Comparison of ENCODE assay signal across 8 cellular contexts in genomic region chr3:63968612-63969350, GRCh38. TPM values are rescaled to one million over a fixed set of nuclear protein-coding genes. Genes with fewer than 3 reads are reported as not detected.
A peak's percentile ranks its signal among the peaks of the same experiment; 100 is the strongest.
DNase-seq lines count a peak whose midpoint lies in the region; ATAC-seq and TF ChIP-seq lines count a peak whose summit lies in the region.

No MANE protein-coding gene starts in this region.

- H3K36me3 Mint-ChIP-seq in activated T-helper 1 cell treated with anti-CD3 and anti-CD28 coated beads, Interleukin-12 subunit alpha, Interleukin-12 subunit beta, Interleukin-2, Interleukin-4 antibody, amounts not matched to agents 30 ng/mL and 10 ng/mL and 1 ng/mL, durations not matched to agents 14 hours and 24 hours and 36 hours (ENCODE audit: low read depth), result peaks cover 12% of the 10 kb centered on the region
- H3K36me3 Mint-ChIP-seq in mesothelial cell of epicardium, result peaks cover 5% of the 10 kb centered on the region

- ATAC-seq in GM18907 (IDR thresholded peaks at IDR 0.05; ENCODE audit: unreplicated experiment) (peak; percentile 20), HG02884 (IDR thresholded peaks at IDR 0.05; ENCODE audit: unreplicated experiment) (peak; percentile 15), HG03469 (IDR thresholded peaks at IDR 0.05; ENCODE audit: unreplicated experiment) (no peak)

- H3K27me3 Mint-ChIP-seq in activated T-helper 1 cell treated with anti-CD3 and anti-CD28 coated beads, Interleukin-12 subunit alpha, Interleukin-12 subunit beta, Interleukin-2, Interleukin-4 antibody, amounts not matched to agents 30 ng/mL and 10 ng/mL and 1 ng/mL, durations not matched to agents 14 hours and 24 hours and 36 hours (ENCODE audit: insufficient read depth), result no peaks in the 10 kb centered on the region
- no peaks in the 10 kb centered on the region for H3K27me3 Mint-ChIP-seq in mesothelial cell of epicardium (ENCODE audit: low read depth)

- H3K27ac Mint-ChIP-seq in activated T-helper 1 cell treated with anti-CD3 and anti-CD28 coated beads, Interleukin-12 subunit alpha, Interleukin-12 subunit beta, Interleukin-2, Interleukin-4 antibody, amounts not matched to agents 30 ng/mL and 10 ng/mL and 1 ng/mL, durations not matched to agents 14 hours and 24 hours and 36 hours, result peak overlapping the region; percentile 92
- peak overlapping the region; percentile 70 for H3K27ac Mint-ChIP-seq in mesothelial cell of epicardium

- H3K9me3 Mint-ChIP-seq in activated T-helper 1 cell treated with anti-CD3 and anti-CD28 coated beads, Interleukin-12 subunit alpha, Interleukin-12 subunit beta, Interleukin-2, Interleukin-4 antibody, amounts not matched to agents 30 ng/mL and 10 ng/mL and 1 ng/mL, durations not matched to agents 14 hours and 24 hours and 36 hours, result no peaks in the 10 kb centered on the region
- no peaks in the 10 kb centered on the region for H3K9me3 Mint-ChIP-seq in mesothelial cell of epicardium

- intact Hi-C loops in activated T-helper 1 cell treated with anti-CD3 and anti-CD28 coated beads, Interleukin-12 subunit alpha, Interleukin-12 subunit beta, Interleukin-2, Interleukin-4 antibody, amounts not matched to agents 30 ng/mL and 10 ng/mL and 1 ng/mL, durations not matched to agents 14 hours and 24 hours and 36 hours (cut with micrococcal nuclease), result loop anchor here (1.0 to 5.0 kb wide), 3 partner anchors 11 to 106 kb away; partner anchors contain the start of genes ATXN7 and THOC7

- no peak for DNase-seq in activated T-helper 1 cell treated with anti-CD3 and anti-CD28 coated beads, Interleukin-12 subunit alpha, Interleukin-12 subunit beta, Interleukin-2, Interleukin-4 antibody, amounts not matched to agents 30 ng/mL and 10 ng/mL and 1 ng/mL, durations not matched to agents 14 hours and 24 hours and 36 hours (ENCODE audit: low spot score)
- DNase-seq in mesothelial cell of epicardium (ENCODE audit: low spot score in 2 of 2, unreplicated experiment in 2 of 2) (no peak), pons (ENCODE audit: low spot score) (no peak), NCI-H2029 treated with DMSO at 0.1 percent for 48 hours (lab: John Stamatoyannopoulos, UW) (no peak), SHP77 (lab: John Stamatoyannopoulos, UW) (no peak)

- peak overlapping the region; percentile 81 for H3K4me3 Mint-ChIP-seq in activated T-helper 1 cell treated with anti-CD3 and anti-CD28 coated beads, Interleukin-12 subunit alpha, Interleukin-12 subunit beta, Interleukin-2, Interleukin-4 antibody, amounts not matched to agents 30 ng/mL and 10 ng/mL and 1 ng/mL, durations not matched to agents 14 hours and 24 hours and 36 hours
- H3K4me3 Mint-ChIP-seq in mesothelial cell of epicardium, result no peak overlapping the region

- H3K4me1 Mint-ChIP-seq in activated T-helper 1 cell treated with anti-CD3 and anti-CD28 coated beads, Interleukin-12 subunit alpha, Interleukin-12 subunit beta, Interleukin-2, Interleukin-4 antibody, amounts not matched to agents 30 ng/mL and 10 ng/mL and 1 ng/mL, durations not matched to agents 14 hours and 24 hours and 36 hours (ENCODE audit: low read depth), result peaks cover 95% of the 10 kb centered on the region
- H3K4me1 Mint-ChIP-seq in mesothelial cell of epicardium, result peaks cover 69% of the 10 kb centered on the region

- no peak for TF ChIP-seq CTCF in mesothelial cell of epicardium (IDR thresholded peaks at IDR 0.05; ENCODE audit: unreplicated experiment)

RNA-seq across cellular contexts. Expression of gene PSMD6, which starts 54.5 kb away (rescaled TPM):
- 133 and 137 TPM in 2 replicates for total RNA-seq in activated T-helper 1 cell treated with anti-CD3 and anti-CD28 coated beads, Interleukin-12 subunit alpha, Interleukin-12 subunit beta, Interleukin-2, Interleukin-4 antibody, amounts not matched to agents 30 ng/mL and 10 ng/mL and 1 ng/mL, durations not matched to agents 14 hours and 24 hours and 36 hours
- total RNA-seq in mesothelial cell of epicardium, result 70.1 to 74.9 TPM (median 73.4 TPM) in 3 replicates

RNA-seq across cellular contexts. Expression of gene SCAANT1, which starts 56.6 kb away (rescaled TPM):
- not detected in 2 replicates for total RNA-seq in activated T-helper 1 cell treated with anti-CD3 and anti-CD28 coated beads, Interleukin-12 subunit alpha, Interleukin-12 subunit beta, Interleukin-2, Interleukin-4 antibody, amounts not matched to agents 30 ng/mL and 10 ng/mL and 1 ng/mL, durations not matched to agents 14 hours and 24 hours and 36 hours
- not detected in 3 replicates for total RNA-seq in mesothelial cell of epicardium
